Comparison of ENCODE assay signal across 8 cellular contexts in the genomic region with DNA sequence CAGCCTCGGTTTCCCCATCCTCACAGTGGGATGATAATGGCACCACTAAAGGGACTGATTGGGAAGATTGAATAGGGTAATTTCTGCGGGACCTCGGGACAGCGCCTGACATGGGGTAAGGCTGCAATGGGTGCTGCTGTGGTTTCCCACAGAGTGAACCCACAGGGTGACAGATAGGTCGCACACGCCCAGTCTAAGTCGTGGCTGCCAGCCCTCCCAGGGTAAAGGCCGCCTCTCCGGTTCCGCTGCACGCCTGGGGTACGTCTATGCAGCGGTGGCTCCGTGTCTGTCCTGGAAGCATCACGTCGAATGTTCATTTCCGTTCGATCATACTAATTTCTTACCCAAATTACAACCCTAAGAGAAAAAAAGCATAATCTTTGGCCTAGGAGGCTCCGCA. TPM values are rescaled to one million over a fixed set of nuclear protein-coding genes. Genes with fewer than 3 reads are reported as not detected.
DNase-seq lines count a peak whose midpoint lies in the region; ATAC-seq and TF ChIP-seq lines count a peak whose summit lies in the region.

No MANE protein-coding gene starts in this region.

- no peaks in the 10 kb centered on the region for H3K36me3 Mint-ChIP-seq in naive thymus-derived CD8-positive, alpha-beta T cell

- 0 out of 2 replicates have a peak, but pooled peaks cover 5% of the 10 kb centered on the region for H3K27me3 ChIP-seq in BE2C

- H3K9me3 Mint-ChIP-seq in naive thymus-derived CD8-positive, alpha-beta T cell: no peaks in the 10 kb centered on the region

- peak overlapping the region; percentile 57 for H3K4me3 ChIP-seq in BE2C (ENCODE audit: low read depth, low read length)

- POLR2A ChIA-PET in naive thymus-derived CD8-positive, alpha-beta T cell (lab: Charles Lee): no interaction called here

- H3K4me3 Mint-ChIP-seq in naive thymus-derived CD8-positive, alpha-beta T cell: peak overlapping the region; percentile 50 to 83 (median 78)

- H3K27ac Mint-ChIP-seq in naive thymus-derived CD8-positive, alpha-beta T cell: peak overlapping the region in 3 of 10 donors; percentile 19 to 79 (median 49)

- H3K9me3 ChIP-seq in BE2C: no peaks in the 10 kb centered on the region

- peaks cover 20 to 51% (median 44%) of the 10 kb centered on the region in 5 donors for H3K27me3 Mint-ChIP-seq in naive thymus-derived CD8-positive, alpha-beta T cell

- ATAC-seq in naive thymus-derived CD8-positive, alpha-beta T cell: peak; percentile 27 to 37
- ATAC-seq in HG02759 (IDR thresholded peaks at IDR 0.05; ENCODE audit: unreplicated experiment): no peak
- ATAC-seq in HG03571 (IDR thresholded peaks at IDR 0.05; ENCODE audit: unreplicated experiment): no peak
- no peak for ATAC-seq in GM18520 (IDR thresholded peaks at IDR 0.05; ENCODE audit: unreplicated experiment)

- no peak for TF ChIP-seq CTCF in BE2C (IDR thresholded peaks at IDR 0.05; ENCODE audit: low read depth, low read length)

- peaks cover 20 to 40% (median 34%) of the 10 kb centered on the region in 4 donors for H3K4me1 Mint-ChIP-seq in naive thymus-derived CD8-positive, alpha-beta T cell

- no peaks in the 10 kb centered on the region for H3K4me1 ChIP-seq in BE2C

- no peak for DNase-seq in BE2C
- DNase-seq in MV-4-11 (lab: John Stamatoyannopoulos, UW): peak; percentile 69
- peak; percentile 25 for DNase-seq in central memory CD4-positive, alpha-beta T cell
- no peak for DNase-seq in naive thymus-derived CD8-positive, alpha-beta T cell
- no peak for DNase-seq in ureter (ENCODE audit: low spot score)

- no peaks in the 10 kb centered on the region for H3K36me3 ChIP-seq in BE2C

RNA-seq across cellular contexts. Expression of gene CFAP77, which starts 0.6 kb away (rescaled TPM):
- polyA plus RNA-seq in BE2C (2012; ENCODE audit: insufficient read depth, insufficient read length, low read depth): not detected
- total RNA-seq in naive thymus-derived CD8-positive, alpha-beta T cell: not detected
- polyA plus RNA-seq in naive thymus-derived CD8-positive, alpha-beta T cell: not detected
- total RNA-seq in ureter: not detected

RNA-seq across cellular contexts. Expression of gene TTF1, which starts 4.0 kb away (rescaled TPM):
- 9.0 TPM for polyA plus RNA-seq in BE2C (2012; ENCODE audit: insufficient read depth, insufficient read length, low read depth)
- 10 to 100 TPM; 20.9 to 22.8 TPM for total RNA-seq in naive thymus-derived CD8-positive, alpha-beta T cell
- polyA plus RNA-seq in naive thymus-derived CD8-positive, alpha-beta T cell: 1 to 10 TPM; 5.7 to 7.1 (median 5.9) TPM
- total RNA-seq in ureter: 13.1 TPM

RNA-seq across cellular contexts. Expression of gene SETX, which starts 55.9 kb away (rescaled TPM):
- 36.2 TPM for polyA plus RNA-seq in BE2C (2012; ENCODE audit: insufficient read depth, insufficient read length, low read depth)
- total RNA-seq in naive thymus-derived CD8-positive, alpha-beta T cell: 10 to 100 TPM; 80.5 to 84.8 TPM
- polyA plus RNA-seq in naive thymus-derived CD8-positive, alpha-beta T cell: 10 to 100 TPM; 21.4 to 29.1 (median 25.9) TPM
- 67.6 TPM for total RNA-seq in ureter

Comparison
In these comparisons a context has a peak if more than half of its experiments do, and no peak if none do; other contexts are left out.
1. DNase-seq: peak in MV-4-11 (single experiment) and central memory CD4-positive, alpha-beta T cell (single experiment); none in BE2C (single experiment), naive thymus-derived CD8-positive, alpha-beta T cell (0 of 10) and ureter (single experiment).
2. ATAC-seq: peak in naive thymus-derived CD8-positive, alpha-beta T cell (2 of 2); none in HG02759 (single experiment), HG03571 (single experiment) and GM18520 (single experiment).